Comparison of ENCODE assay signal across 8 cellular contexts in the genomic region with DNA sequence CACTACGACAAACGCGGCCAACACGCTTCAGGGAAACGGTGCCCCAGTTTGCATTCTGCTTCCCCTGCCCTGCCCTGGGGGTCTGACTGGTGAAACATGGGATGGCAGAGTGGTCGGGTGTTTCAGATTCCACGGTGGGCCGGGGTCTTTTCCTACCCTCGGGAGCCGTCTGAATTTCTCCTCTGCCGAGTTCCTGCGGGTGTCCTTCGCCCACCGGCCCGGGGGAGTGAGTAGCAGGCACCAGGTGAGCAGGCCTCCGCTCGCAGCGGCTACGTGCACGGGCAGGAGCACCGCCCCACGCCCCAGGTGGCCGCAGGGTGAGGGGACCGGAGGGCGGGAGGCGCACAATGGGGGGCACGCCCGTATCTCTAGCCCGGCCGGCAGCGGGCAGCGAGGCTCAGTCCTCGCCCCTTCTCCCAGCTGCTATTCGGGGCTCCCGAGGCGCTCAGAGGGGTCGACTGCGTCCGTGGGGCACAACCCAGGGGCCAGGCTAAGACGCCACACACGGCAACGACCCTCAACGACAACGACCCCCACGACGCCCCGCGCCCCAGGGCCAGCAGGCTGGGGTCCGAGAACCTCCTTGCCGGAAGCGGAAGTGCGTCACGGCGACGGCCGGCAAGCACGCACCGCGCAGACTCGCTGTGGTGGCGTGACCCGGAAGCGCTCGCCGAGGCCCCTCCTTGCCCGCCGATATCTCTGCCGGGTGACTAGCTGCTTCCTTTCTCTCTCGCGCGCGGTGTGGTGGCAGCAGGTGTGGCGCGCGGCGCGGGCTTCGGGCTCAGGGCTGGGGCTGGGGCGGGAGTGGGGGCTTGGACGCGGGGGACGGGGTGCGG. TPM values are rescaled to one million over a fixed set of nuclear protein-coding genes. Genes with fewer than 3 reads are reported as not detected.
A peak's percentile ranks its signal among the peaks of the same experiment; 100 is the strongest.
DNase-seq lines count a peak whose midpoint lies in the region; ATAC-seq, FAIRE-seq and TF ChIP-seq lines count a peak whose summit lies in the region.

RPS21 (plus strand) TSS at position 721 of the 836 bp plus-strand sequence. CDS start 236 bp downstream, outside the sequence.

- H3K27ac ChIP-seq in adrenal gland (peak within 1 kb of the TSS; percentile 54 to 91 (median 87)), prostate gland (peak within 1 kb of the TSS; percentile 85 to 86)

- TF ChIP-seq CTCF in adrenal gland (IDR thresholded peaks at IDR 0.05) (no peak), prostate gland (IDR thresholded peaks at IDR 0.05) (no peak)

- H3K9me3 ChIP-seq in adrenal gland (replicated peaks in 1 of 3) (no peaks in the 10 kb centered on the region), prostate gland (no peaks in the 10 kb centered on the region)

- ATAC-seq in HG02798 (IDR thresholded peaks at IDR 0.05; ENCODE audit: poor library complexity, unreplicated experiment) (peak; percentile 84), left cardiac atrium (peak; percentile 94 to 96)

- intact Hi-C loops in adrenal gland (cut with DNase I), result loop anchor here in 1 of 2 donors (5.0 kb wide), 1 partner anchor 34 kb away; no protein-coding TSS in a partner anchor
- intact Hi-C loops in left cardiac atrium (cut with DNase I), result no loop called here
- intact Hi-C loops in prostate gland (cut with DNase I), result loop anchor here (10.0 kb wide), 2 partner anchors 202 to 242 kb away; partner anchors contain the start of genes MTG2, PSMA7 and SS18L1

- H3K4me3 ChIP-seq in adrenal gland, result peak within 1 kb of the TSS; percentile 80 to 97 (median 88)
- peak within 1 kb of the TSS; percentile 85 to 92 for H3K4me3 ChIP-seq in prostate gland

- peak; percentile 90 for TF ChIP-seq POLR2A in GM12891 (IDR thresholded peaks at IDR 0.05; ENCODE audit: low read depth, low read length)
- peak; percentile 43 to 80 for TF ChIP-seq POLR2A in adrenal gland (IDR thresholded peaks at IDR 0.05)
- TF ChIP-seq POLR2A in prostate gland (IDR thresholded peaks at IDR 0.05), result peak; percentile 68

- peak; percentile 99 for DNase-seq in GM12891 (ENCODE audit: insufficient read length, low spot score)
- DNase-seq in NCI-H1417 treated with DMSO at 0.1 percent for 48 hours (lab: John Stamatoyannopoulos, UW), result peak; percentile 68
- DNase-seq in T-helper 1 cell, result peak; percentile 87 to 94 (median 91)
- DNase-seq in adrenal gland, result peak; percentile 92 to 97 (median 95)
- peak; percentile 95 for DNase-seq in left cardiac atrium
- peak; percentile 90 for DNase-seq in prostate gland (ENCODE audit: low spot score)
- peak; percentile 95 for DNase-seq in ureter (ENCODE audit: low spot score)

- H3K36me3 ChIP-seq in adrenal gland (replicated peaks in 1 of 2) (peaks cover 0 to 22% of the 10 kb centered on the region in 2 donors), prostate gland (no peaks in the 10 kb centered on the region)

- no peaks in the 10 kb centered on the region for H3K27me3 ChIP-seq in adrenal gland
- H3K27me3 ChIP-seq in prostate gland (replicated peaks; ENCODE audit: insufficient read depth), result no peaks in the 10 kb centered on the region

- FAIRE-seq in GM12891 (lab: Jason Lieb, UNC), result peak; percentile 96

- 0 to 1% (median 1%) methylated on average over 14 to 83 of the region's 83 CpGs for WGBS in adrenal gland, 4 donors
- WGBS in prostate gland, result under 1% methylated on average over 64 of the region's 83 CpGs

- H3K4me1 ChIP-seq in adrenal gland (replicated peaks in 1 of 2) (peaks cover 17 to 30% of the 10 kb centered on the region in 2 donors), prostate gland (replicated peaks) (peaks cover 10% of the 10 kb centered on the region)

TF ChIP-seq in GM12891, 5 proteins besides CTCF, POLR2A, EP300 and RAD21:
- TF ChIP-seq POLR2AphosphoS5 (IDR thresholded peaks at IDR 0.05; ENCODE audit: low read depth, low read length) (peak; percentile 93), POU2F2 (IDR thresholded peaks at IDR 0.05; ENCODE audit: low read depth, low read length) (no peak), TAF1 (IDR thresholded peaks at IDR 0.05; ENCODE audit: low read depth, low read length) (peak; percentile 88), PAX5 (IDR thresholded peaks at IDR 0.05; ENCODE audit: insufficient read depth, low read length, severe bottlenecking) (no peak), SPI1 (IDR thresholded peaks at IDR 0.05; ENCODE audit: low read depth, low read length) (peak; percentile 73)
TF ChIP-seq in GM12891: peak in this region for 3.

RNA-seq across cellular contexts. Expression of gene RPS21, which starts in this region (rescaled TPM):
- 7,261 TPM for polyA plus RNA-seq in GM12891 (2012; ENCODE audit: low read depth, missing spikeins)
- total RNA-seq in adrenal gland, result 1,000 to 10,000 TPM; 1,155 to 4,794 (median 1,602) TPM
- polyA plus RNA-seq in adrenal gland, result 1,000 to 10,000 TPM in 2 of 3 donors, 100 to 1,000 TPM in 1; 438 to 3,024 (median 2,274) TPM
- 100 to 1,000 TPM; 733 to 750 TPM for total RNA-seq in left cardiac atrium
- 1,000 to 10,000 TPM; 1,506 to 4,377 TPM for total RNA-seq in prostate gland
- 1,691 TPM for total RNA-seq in ureter

Comparison
In these comparisons a context has a peak if more than half of its experiments do, and no peak if none do; other contexts are left out.
1. Peak in every context shown above with its lines: DNase-seq, ATAC-seq, H3K4me3 ChIP-seq and H3K27ac ChIP-seq.